In the genomic region with DNA sequence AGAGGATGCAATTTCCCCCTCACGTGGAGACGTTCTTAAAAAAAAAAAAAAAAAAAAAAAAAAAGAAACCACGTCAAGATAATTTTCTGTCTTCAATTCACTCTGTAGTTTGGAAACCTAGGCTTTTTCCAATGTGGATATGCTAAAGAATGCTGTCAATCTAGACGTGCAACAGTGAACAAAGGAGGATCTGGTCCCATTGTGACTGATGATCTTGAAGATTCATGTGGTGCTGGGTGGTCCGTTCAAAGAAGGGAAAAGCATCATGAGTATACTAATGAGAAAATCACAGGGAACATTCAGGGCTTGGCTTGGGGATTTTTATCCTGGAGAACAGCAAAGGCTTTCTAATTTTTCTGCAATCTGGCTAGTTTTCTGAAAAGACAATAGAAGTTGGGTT, we compare ENCODE assay signal across 23 cellular contexts.
"Had no signal": no experiment of that assay in that cellular context is flagged by ENCODE, and none has a peak within 500 bp of the region (broad histone marks: within the 10 kb centered on the region; RNA-seq: fewer than 3 reads in every experiment).

No MANE protein-coding gene starts in this region.

- H3K27me3 Mint-ChIP-seq: dendritic cell treated with granulocyte-macrophage colony-stimulating factor and Interleukin-4, amounts not matched to agents 40 ng/mL and 50 ng/mL, for 4 days; effector memory CD8-positive, alpha-beta T cell had no signal

- H3K27ac Mint-ChIP-seq: dendritic cell treated with granulocyte-macrophage colony-stimulating factor and Interleukin-4, amounts not matched to agents 40 ng/mL and 50 ng/mL, for 4 days; effector memory CD8-positive, alpha-beta T cell; endodermal cell; mesothelial cell of epicardium had no signal

- H3K4me3 Mint-ChIP-seq: dendritic cell treated with granulocyte-macrophage colony-stimulating factor and Interleukin-4, amounts not matched to agents 40 ng/mL and 50 ng/mL, for 4 days; effector memory CD8-positive, alpha-beta T cell; endodermal cell; mesothelial cell of epicardium had no signal

- ATAC-seq: effector memory CD8-positive, alpha-beta T cell; esophagus mucosa; gastrocnemius medialis; heart right ventricle; left cardiac atrium; left lung; left ventricle myocardium superior; lower lobe of right lung; mucosa of descending colon had no signal

- H3K36me3 Mint-ChIP-seq: mesothelial cell of epicardium had no signal

- H3K9me3 Mint-ChIP-seq: dendritic cell treated with granulocyte-macrophage colony-stimulating factor and Interleukin-4, amounts not matched to agents 40 ng/mL and 50 ng/mL, for 4 days; effector memory CD8-positive, alpha-beta T cell; endodermal cell; mesothelial cell of epicardium had no signal

- DNase-seq: colonic mucosa; cortex of kidney; effector CD8-positive, alpha-beta T cell; effector memory CD8-positive, alpha-beta T cell; endodermal cell; erythroblast; esophagus squamous epithelium; foreskin fibroblast; foreskin melanocyte; gastrocnemius medialis; glutamatergic neuron; head of caudate nucleus; heart right ventricle; hippocampal formation; left cardiac atrium; left lung; left ventricle myocardium superior; lower lobe of right lung; mesenchymal stem cell; mucosa of descending colon had no signal
